Comparison of ENCODE assay signal across 14 cellular contexts in the genomic region with DNA sequence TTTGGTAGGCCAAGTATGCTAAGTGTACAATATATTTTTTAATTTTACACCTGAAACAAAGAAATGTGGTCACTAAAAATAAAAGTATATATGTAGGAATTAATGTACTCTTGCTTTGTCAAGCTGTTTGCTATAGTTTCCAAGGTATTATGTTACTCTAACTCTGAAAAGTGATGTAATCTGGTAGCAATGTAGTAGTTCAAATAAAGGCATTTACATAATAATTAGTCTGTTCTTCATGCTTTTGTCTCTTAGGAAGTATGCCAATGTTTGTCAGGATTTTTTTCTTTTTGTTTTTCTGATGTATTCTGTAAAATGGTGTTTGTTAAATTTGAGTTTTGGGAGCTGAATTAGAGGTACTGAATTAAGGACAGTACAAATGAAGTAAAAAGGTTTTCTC.
DNase-seq lines count a peak whose midpoint lies in the region; ATAC-seq and TF ChIP-seq lines count a peak whose summit lies in the region.
"Had no signal": no experiment of that assay in that cellular context is flagged by ENCODE, and none has a peak within 500 bp of the region (broad histone marks: within the 10 kb centered on the region; RNA-seq: fewer than 3 reads in every experiment).

No MANE protein-coding gene starts in this region.

- no peaks in the 10 kb centered on the region for H3K9me3 Mint-ChIP-seq in GM23338
- H3K9me3 Mint-ChIP-seq in endodermal cell = no peaks in the 10 kb centered on the region
- no peaks in the 10 kb centered on the region for H3K9me3 Mint-ChIP-seq in neural progenitor cell
- H3K9me3 Mint-ChIP-seq: naive B cell; stimulated activated naive B cell treated with anti-CD40 and anti-IgM and Interleukin-4, amounts not matched to agents 10 μg/mL and 1 μg/mL and 100 μg/mL, for 72 hours had no signal

- H3F3A ChIP-seq in GM23338 (replicated peaks; ENCODE audit: low read depth) = no peaks in the 10 kb centered on the region
- peaks cover 5% of the 10 kb centered on the region for H3F3A ChIP-seq in neural progenitor cell (ENCODE audit: low read depth)

- H3K9me2 ChIP-seq in GM23338 (ENCODE audit: insufficient read depth) = no peaks in the 10 kb centered on the region

- in situ Hi-C loops in ACHN (cut with HindIII; ENCODE audit: low pct_ligation_motif_present, low pct_unique_long_range_greater_than_20kb, low sequenced_read_pairs) = no loop called here

- H3K4me2 ChIP-seq in GM23338 (peak overlapping the region; percentile 34), neural progenitor cell (peak overlapping the region; percentile 5)

- H3K79me2 ChIP-seq in GM23338 (replicated peaks; ENCODE audit: insufficient read depth) (no peaks in the 10 kb centered on the region), neural progenitor cell (ENCODE audit: low read depth) (no peaks in the 10 kb centered on the region)

- no peak for TF ChIP-seq CTCF in GM23338 (conservative IDR thresholded peaks at IDR 0.05; ENCODE audit: low read depth in 2 of 2)
- no peak for TF ChIP-seq CTCF in endodermal cell (conservative IDR thresholded peaks at IDR 0.05)
- TF ChIP-seq CTCF in neural progenitor cell (IDR thresholded peaks at IDR 0.05) = no peak

- peaks cover 13% of the 10 kb centered on the region for H3K4me1 ChIP-seq in GM23338 (ENCODE audit: insufficient read depth)
- H3K4me1 ChIP-seq in endodermal cell (ENCODE audit: control insufficient read depth, insufficient read depth, low read length) = no peaks in the 10 kb centered on the region
- H3K4me1 ChIP-seq in neural progenitor cell = peaks cover 8% of the 10 kb centered on the region

- H3K27ac ChIP-seq in GM23338 (ENCODE audit: low read depth) = peak overlapping the region; percentile 89
- H3K27ac ChIP-seq in endodermal cell (ENCODE audit: low read depth, low read length) = no peak overlapping the region
- no peak overlapping the region for H3K27ac ChIP-seq in neural progenitor cell
- H3K27ac ChIP-seq: C4-2B, VCaP had no signal

- H3K27me3 ChIP-seq in GM23338 (ENCODE audit: insufficient read depth) = no peaks in the 10 kb centered on the region
- H3K27me3 ChIP-seq in endodermal cell (ENCODE audit: control insufficient read depth, insufficient read depth, low read length, poor library complexity, severe bottlenecking) = no peaks in the 10 kb centered on the region
- H3K27me3 ChIP-seq in neural progenitor cell = no peaks in the 10 kb centered on the region

- H4K20me1 ChIP-seq in GM23338 (replicated peaks; ENCODE audit: insufficient read depth) (no peaks in the 10 kb centered on the region), neural progenitor cell (ENCODE audit: low read depth) (no peaks in the 10 kb centered on the region)

- H3K27ac Mint-ChIP-seq in GM23338 = peak overlapping the region; percentile 97
- H3K27ac Mint-ChIP-seq in endodermal cell = peak overlapping the region; percentile 92
- H3K27ac Mint-ChIP-seq in neural progenitor cell = no peak overlapping the region
- H3K27ac Mint-ChIP-seq: stimulated activated naive B cell treated with anti-CD40 and anti-IgM and Interleukin-4, amounts not matched to agents 10 μg/mL and 1 μg/mL and 100 μg/mL, for 72 hours had no signal

- H3K36me3 ChIP-seq in GM23338 (ENCODE audit: insufficient read depth) (no peaks in the 10 kb centered on the region), endodermal cell (ENCODE audit: control insufficient read depth, insufficient read depth, low read length) (peaks cover 20% of the 10 kb centered on the region), neural progenitor cell (no peaks in the 10 kb centered on the region)

- no peak overlapping the region for H3K9ac ChIP-seq in endodermal cell (ENCODE audit: extremely low read depth, low read length, poor library complexity, severe bottlenecking)
- no peak overlapping the region for H3K9ac ChIP-seq in neural progenitor cell

- H3K27me3 Mint-ChIP-seq in GM23338 (ENCODE audit: insufficient read depth, low read depth, poor library complexity) (peaks cover 1% of the 10 kb centered on the region), endodermal cell (ENCODE audit: insufficient read depth) (no peaks in the 10 kb centered on the region), neural progenitor cell (ENCODE audit: insufficient read depth, low read depth) (no peaks in the 10 kb centered on the region)
- H3K27me3 Mint-ChIP-seq: naive B cell; stimulated activated naive B cell treated with anti-CD40 and anti-IgM and Interleukin-4, amounts not matched to agents 10 μg/mL and 1 μg/mL and 100 μg/mL, for 72 hours had no signal

- H3K4me3 Mint-ChIP-seq in GM23338 (peak overlapping the region; percentile 54), endodermal cell (no peak overlapping the region), neural progenitor cell (no peak overlapping the region)
- H3K4me3 Mint-ChIP-seq: naive B cell; stimulated activated naive B cell treated with anti-CD40 and anti-IgM and Interleukin-4, amounts not matched to agents 10 μg/mL and 1 μg/mL and 100 μg/mL, for 72 hours had no signal

- peaks cover 31% of the 10 kb centered on the region; the same call in 2 of the 3 replicates for H3K36me3 Mint-ChIP-seq in GM23338 (ENCODE audit: low read depth)
- peaks cover 59% of the 10 kb centered on the region for H3K36me3 Mint-ChIP-seq in endodermal cell (ENCODE audit: low read depth)
- peaks cover 14% of the 10 kb centered on the region for H3K36me3 Mint-ChIP-seq in neural progenitor cell
- H3K36me3 Mint-ChIP-seq: naive B cell; stimulated activated naive B cell treated with anti-CD40 and anti-IgM and Interleukin-4, amounts not matched to agents 10 μg/mL and 1 μg/mL and 100 μg/mL, for 72 hours had no signal

- H3K9me3 ChIP-seq in endodermal cell (ENCODE audit: control insufficient read depth, low read length) = no peaks in the 10 kb centered on the region
- H3K9me3 ChIP-seq in neural progenitor cell (ENCODE audit: low read depth) = no peaks in the 10 kb centered on the region

- DNase-seq in GM23338 (ENCODE audit: low spot score) (peak; percentile 52), OCI-M1 (lab: John Stamatoyannopoulos, UW) (peak; percentile 13), endodermal cell (no peak), neural progenitor cell (ENCODE audit: low spot score) (no peak), globus pallidus (ENCODE audit: low spot score) (no peak), ACHN (no peak)
- no peak for DNase-seq in stimulated activated CD4-positive, alpha-beta T cell treated with anti-CD3 and anti-CD28 coated beads, Interleukin-1b, Interleukin-23, amount 100 ng/mL, for 48 hours
- DNase-seq in activated CD4-positive, alpha-beta T cell treated with anti-CD3 and anti-CD28 coated beads, Interleukin-2, amount 50 U/mL, for 4 hours = no peak
- DNase-seq: naive B cell; NCI-H187 treated with DMSO at 0.1 percent for 48 hours; stimulated activated CD4-positive, alpha-beta T cell treated with anti-CD3 and anti-CD28 coated beads, Interleukin-12 subunit alpha, Interleukin-12 subunit beta, amount 100 ng/mL, for 4 hours had no signal

- H3K4me3 ChIP-seq in GM23338 (peak overlapping the region; percentile 4; the same call in 1 of the 2 replicates), endodermal cell (ENCODE audit: low read length) (no peak overlapping the region), neural progenitor cell (no peak overlapping the region)

- no peak overlapping the region for H2AFZ ChIP-seq in GM23338
- no peak overlapping the region for H2AFZ ChIP-seq in neural progenitor cell (replicated peaks)

- ATAC-seq in GM23338 = peak; percentile 75

- H3K4me1 Mint-ChIP-seq in GM23338 (peaks cover 21% of the 10 kb centered on the region), endodermal cell (peaks cover 16% of the 10 kb centered on the region), neural progenitor cell (peaks cover 7% of the 10 kb centered on the region)
- H3K4me1 Mint-ChIP-seq: naive B cell; stimulated activated naive B cell treated with anti-CD40 and anti-IgM and Interleukin-4, amounts not matched to agents 10 μg/mL and 1 μg/mL and 100 μg/mL, for 72 hours had no signal

TF ChIP-seq in GM23338, 12 proteins besides CTCF, POLR2A, EP300 and RAD21:
- TF ChIP-seq, protein P1, sequence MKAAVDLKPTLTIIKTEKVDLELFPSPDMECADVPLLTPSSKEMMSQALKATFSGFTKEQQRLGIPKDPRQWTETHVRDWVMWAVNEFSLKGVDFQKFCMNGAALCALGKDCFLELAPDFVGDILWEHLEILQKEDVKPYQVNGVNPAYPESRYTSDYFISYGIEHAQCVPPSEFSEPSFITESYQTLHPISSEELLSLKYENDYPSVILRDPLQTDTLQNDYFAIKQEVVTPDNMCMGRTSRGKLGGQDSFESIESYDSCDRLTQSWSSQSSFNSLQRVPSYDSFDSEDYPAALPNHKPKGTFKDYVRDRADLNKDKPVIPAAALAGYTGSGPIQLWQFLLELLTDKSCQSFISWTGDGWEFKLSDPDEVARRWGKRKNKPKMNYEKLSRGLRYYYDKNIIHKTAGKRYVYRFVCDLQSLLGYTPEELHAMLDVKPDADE (IDR thresholded peaks at IDR 0.05) = no peak
- peak; percentile 61 for TF ChIP-seq NANOG (IDR thresholded peaks at IDR 0.05; ENCODE audit: borderline replicate concordance)

Comparison
In these comparisons a context has a peak if more than half of its experiments do, and no peak if none do; other contexts are left out.
1. DNase-seq: peak in GM23338 (single experiment) and OCI-M1 (single experiment); none in endodermal cell (single experiment), neural progenitor cell (single experiment), globus pallidus (single experiment), stimulated activated CD4-positive, alpha-beta T cell treated with anti-CD3 and anti-CD28 coated beads, Interleukin-1b, Interleukin-23, amount 100 ng/mL, for 48 hours (single experiment), ACHN (single experiment) and activated CD4-positive, alpha-beta T cell treated with anti-CD3 and anti-CD28 coated beads, Interleukin-2, amount 50 U/mL, for 4 hours (0 of 2).